2 cellular contexts compared by ENCODE assay signal in genomic region chr19:45931055-45931454, GRCh38.
A peak's percentile ranks its signal among the peaks of the same experiment; 100 is the strongest.
TF ChIP-seq lines count a peak whose summit lies in the region.

No MANE protein-coding gene starts in this region.

TF ChIP-seq in HepG2, 621 proteins besides CTCF, POLR2A, EP300 and RAD21:
- no peak for TF ChIP-seq TBP (CRISPR knock-in tag; IDR thresholded peaks at IDR 0.05)
- 0 out of 2 replicates have a peak, but pooled peaks have one; percentile 62 for TF ChIP-seq ZNF24 (IDR thresholded peaks at IDR 0.05)

TF ChIP-seq in endothelial cell of umbilical vein, 7 proteins besides CTCF, POLR2A, EP300 and RAD21:
- TF ChIP-seq GATA2 (IDR thresholded peaks at IDR 0.05; ENCODE audit: insufficient read depth, insufficient read length, low read depth, low read length) (no peak), JUN (IDR thresholded peaks at IDR 0.05; ENCODE audit: borderline replicate concordance, insufficient read depth, insufficient read length, low read depth) (no peak), MAX (IDR thresholded peaks at IDR 0.05; ENCODE audit: insufficient read depth, insufficient read length) (no peak), POLR2AphosphoS5 (IDR thresholded peaks at IDR 0.05; ENCODE audit: insufficient read depth, low read depth, low read length) (no peak)
